8 cellular contexts compared by ENCODE assay signal in genomic region chr1:22889213-22889827, GRCh38.
DNase-seq lines count a peak whose midpoint lies in the region; ATAC-seq, FAIRE-seq and TF ChIP-seq lines count a peak whose summit lies in the region.

No MANE protein-coding gene starts in this region.

- H2AFZ ChIP-seq in keratinocyte (ENCODE audit: control insufficient read depth, low read length) = no peak overlapping the region

- intact Hi-C loops in vagina (cut with DNase I) = no loop called here

- ATAC-seq in GM18517 (IDR thresholded peaks at IDR 0.05; ENCODE audit: unreplicated experiment) = no peak

- H3K27ac ChIP-seq in keratinocyte (ENCODE audit: control insufficient read depth, insufficient read depth, low read length) = no peak overlapping the region
- H3K27ac ChIP-seq in vagina = no peak overlapping the region

- H3K36me3 ChIP-seq in keratinocyte (ENCODE audit: control insufficient read depth in 2 of 2, extremely low read depth in 1 of 2, insufficient read depth in 2 of 2, low read length in 2 of 2) (no peaks in the 10 kb centered on the region), vagina (no peaks in the 10 kb centered on the region)

- no peaks in the 10 kb centered on the region for H3K9me3 ChIP-seq in keratinocyte (ENCODE audit: control insufficient read depth, low read depth, low read length)
- H3K9me3 ChIP-seq in vagina = no peaks in the 10 kb centered on the region

- H3K4me3 ChIP-seq in keratinocyte (ENCODE audit: control insufficient read depth in 2 of 3, extremely low read depth in 1 of 3, insufficient read depth in 2 of 3, low read depth in 1 of 3, low read length in 3 of 3) (no peak overlapping the region), vagina (no peak overlapping the region)

- H3K9ac ChIP-seq in keratinocyte (ENCODE audit: control insufficient read depth, extremely low read depth, insufficient read depth, low read length) = no peak overlapping the region

- no peaks in the 10 kb centered on the region for H3K79me2 ChIP-seq in keratinocyte (ENCODE audit: control insufficient read depth, insufficient read depth, low read length)

- peaks cover 8% of the 10 kb centered on the region for H3K27me3 ChIP-seq in keratinocyte (ENCODE audit: control insufficient read depth, extremely low read depth, insufficient read depth, low read length)
- H3K27me3 ChIP-seq in vagina = no peaks in the 10 kb centered on the region

- no peak overlapping the region for H3K4me2 ChIP-seq in keratinocyte (ENCODE audit: control insufficient read depth, extremely low read depth, insufficient read depth, low read depth, low read length)

- DNase-seq in NCI-H2171 treated with DMSO at 0.1 percent for 48 hours (lab: John Stamatoyannopoulos, UW) = peak; percentile 41
- DNase-seq in NCI-H2171 (lab: John Stamatoyannopoulos, UW) = no peak
- DNase-seq in LoVo (ENCODE audit: low spot score) = peak; percentile 5
- DNase-seq in astrocyte of the hippocampus (ENCODE audit: low read depth, low spot score) = peak; percentile 60
- DNase-seq in keratinocyte (ENCODE audit: low read depth, low spot score) = no peak
- no peak for DNase-seq in vagina (ENCODE audit: extremely low spot score in 2 of 2)
- no peak for DNase-seq in NCI-H510A treated with DMSO at 0.1 percent for 48 hours (lab: John Stamatoyannopoulos, UW)

- TF ChIP-seq POLR2A in vagina (IDR thresholded peaks at IDR 0.05) = no peak

- H4K20me1 ChIP-seq in keratinocyte (ENCODE audit: control insufficient read depth, extremely low read depth, insufficient read depth, low read length) = no peaks in the 10 kb centered on the region

- H3K4me1 ChIP-seq in keratinocyte (ENCODE audit: control insufficient read depth, extremely low read depth, insufficient read depth, low read length) (no peaks in the 10 kb centered on the region), vagina (peaks cover 5% of the 10 kb centered on the region)

- H3K9me1 ChIP-seq in keratinocyte (ENCODE audit: control insufficient read depth, extremely low read depth, insufficient read depth, low read length) = no peaks in the 10 kb centered on the region

- dilution Hi-C loops in keratinocyte (cut with MboI; ENCODE audit: extremely low pct_ligation_motif_present, low sequenced_read_pairs) = no loop called here

- FAIRE-seq in keratinocyte (lab: Jason Lieb, UNC) = peak; percentile 76

- peak; percentile 76 to 93 (median 78) for TF ChIP-seq CTCF in keratinocyte (optimal IDR thresholded peaks at IDR 0.05 in 1 of 3, IDR thresholded peaks at IDR 0.05 in 1 of 3, conservative IDR thresholded peaks at IDR 0.05 in 1 of 3; ENCODE audit: extremely low read depth in 1 of 3, insufficient read depth in 2 of 3, low read length in 3 of 3)
- peak in 2 of 3 experiments; percentile 59 to 60 for TF ChIP-seq CTCF in vagina (IDR thresholded peaks at IDR 0.05)

Comparison
In these comparisons a context has a peak if more than half of its experiments do, and no peak if none do; other contexts are left out.
1. DNase-seq: peak in NCI-H2171 treated with DMSO at 0.1 percent for 48 hours (single experiment), LoVo (single experiment) and astrocyte of the hippocampus (single experiment); none in NCI-H2171 (single experiment), keratinocyte (single experiment), vagina (0 of 2) and NCI-H510A treated with DMSO at 0.1 percent for 48 hours (single experiment).